ENCODE assay signal across 1 cellular context in the genomic region with DNA sequence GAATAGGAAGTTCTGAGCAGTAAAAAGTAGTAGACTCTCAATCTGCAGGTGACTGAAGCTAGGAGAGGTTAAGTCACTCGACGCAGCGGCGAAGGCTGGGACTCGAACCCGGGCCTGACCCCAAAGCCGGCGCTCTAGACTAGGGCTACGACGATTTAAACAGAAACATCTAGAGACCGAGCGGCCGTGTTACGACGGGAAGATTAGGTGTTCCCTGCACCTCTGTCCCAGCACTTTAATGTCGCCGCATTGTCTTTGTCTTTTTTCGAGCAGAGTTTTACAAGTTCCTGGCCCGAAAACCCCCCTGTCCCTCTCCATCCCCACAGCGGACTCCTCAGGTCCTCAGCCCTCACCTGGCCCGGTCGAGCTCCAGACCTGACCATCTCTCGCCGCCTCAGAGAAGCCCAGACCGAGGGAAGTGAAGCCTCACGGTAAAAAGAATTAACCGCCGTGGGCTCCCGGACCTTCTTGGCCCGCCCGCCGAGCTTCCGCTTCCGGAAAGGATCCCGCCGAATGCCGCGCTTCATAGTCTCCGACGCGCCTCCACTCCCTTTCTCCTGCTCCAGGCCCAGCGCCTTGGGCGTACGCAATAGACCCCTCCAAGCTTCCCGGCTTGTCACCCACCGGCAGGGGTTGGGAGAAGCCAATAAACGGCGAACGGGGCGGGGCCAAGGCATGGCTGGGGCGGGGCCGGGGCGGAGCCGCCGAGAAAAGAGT.
A peak's percentile ranks its signal among the peaks of the same experiment; 100 is the strongest.
TF ChIP-seq lines count a peak whose summit lies in the region.

CCDC14 (minus strand) TSS at position 439 of the 717 bp plus-strand sequence; CDS start at position 383, 56 bp downstream.

TF ChIP-seq in HepG2, 621 proteins besides CTCF, POLR2A, EP300 and RAD21 (continued from another document and continues in another):
- no peak for TF ChIP-seq ZNF704 (CRISPR knock-in tag; IDR thresholded peaks at IDR 0.05; ENCODE audit: borderline replicate concordance)
- TF ChIP-seq ZNF317 (CRISPR knock-in tag; IDR thresholded peaks at IDR 0.05): no peak; the same call in 1 of the 2 replicates
- no peak for TF ChIP-seq KLF16 (CRISPR knock-in tag; IDR thresholded peaks at IDR 0.05)
- TF ChIP-seq PRMT3 (CRISPR knock-in tag; IDR thresholded peaks at IDR 0.05; ENCODE audit: borderline replicate concordance, low read depth): no peak
- TF ChIP-seq, protein P1, sequence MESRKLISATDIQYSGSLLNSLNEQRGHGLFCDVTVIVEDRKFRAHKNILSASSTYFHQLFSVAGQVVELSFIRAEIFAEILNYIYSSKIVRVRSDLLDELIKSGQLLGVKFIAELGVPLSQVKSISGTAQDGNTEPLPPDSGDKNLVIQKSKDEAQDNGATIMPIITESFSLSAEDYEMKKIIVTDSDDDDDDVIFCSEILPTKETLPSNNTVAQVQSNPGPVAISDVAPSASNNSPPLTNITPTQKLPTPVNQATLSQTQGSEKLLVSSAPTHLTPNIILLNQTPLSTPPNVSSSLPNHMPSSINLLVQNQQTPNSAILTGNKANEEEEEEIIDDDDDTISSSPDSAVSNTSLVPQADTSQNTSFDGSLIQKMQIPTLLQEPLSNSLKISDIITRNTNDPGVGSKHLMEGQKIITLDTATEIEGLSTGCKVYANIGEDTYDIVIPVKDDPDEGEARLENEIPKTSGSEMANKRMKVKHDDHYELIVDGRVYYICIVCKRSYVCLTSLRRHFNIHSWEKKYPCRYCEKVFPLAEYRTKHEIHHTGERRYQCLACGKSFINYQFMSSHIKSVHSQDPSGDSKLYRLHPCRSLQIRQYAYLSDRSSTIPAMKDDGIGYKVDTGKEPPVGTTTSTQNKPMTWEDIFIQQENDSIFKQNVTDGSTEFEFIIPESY (CRISPR knock-in tag; IDR thresholded peaks at IDR 0.05): no peak
- no peak for TF ChIP-seq ATRX (CRISPR knock-in tag; IDR thresholded peaks at IDR 0.05; ENCODE audit: borderline replicate concordance)
- TF ChIP-seq NFKBIZ (CRISPR knock-in tag; IDR thresholded peaks at IDR 0.05): no peak
- no peak for TF ChIP-seq SIX4 (CRISPR knock-in tag; IDR thresholded peaks at IDR 0.05)
- no peak; the same call in 1 of the 2 replicates for TF ChIP-seq ZNF337 (CRISPR knock-in tag; IDR thresholded peaks at IDR 0.05; ENCODE audit: borderline replicate concordance, low read depth)
- no peak for TF ChIP-seq SP5 (CRISPR knock-in tag; IDR thresholded peaks at IDR 0.05; ENCODE audit: borderline replicate concordance, low read depth)
- TF ChIP-seq ZNF577 (CRISPR knock-in tag; IDR thresholded peaks at IDR 0.05; ENCODE audit: borderline replicate concordance, low read depth): no peak
- TF ChIP-seq SMAD9 (CRISPR knock-in tag; IDR thresholded peaks at IDR 0.05): no peak
- TF ChIP-seq ZNF224 (CRISPR knock-in tag; IDR thresholded peaks at IDR 0.05): no peak
- TF ChIP-seq ZNF572 (CRISPR knock-in tag; IDR thresholded peaks at IDR 0.05): no peak
- TF ChIP-seq ZNF777 (CRISPR knock-in tag; IDR thresholded peaks at IDR 0.05): peak; percentile 36; the same call in 1 of the 2 replicates
- no peak for TF ChIP-seq ZNF670 (CRISPR knock-in tag; IDR thresholded peaks at IDR 0.05; ENCODE audit: borderline replicate concordance)
- no peak for TF ChIP-seq ZNF770 (CRISPR knock-in tag; IDR thresholded peaks at IDR 0.05)
- TF ChIP-seq SAFB2 (CRISPR knock-in tag; IDR thresholded peaks at IDR 0.05; ENCODE audit: borderline replicate concordance, low read depth): no peak
- 0 out of 2 replicates have a peak, but pooled peaks have one; percentile 18 for TF ChIP-seq RFX5 (IDR thresholded peaks at IDR 0.05; ENCODE audit: low read depth, low read length)
- TF ChIP-seq REXO4 (CRISPR knock-in tag; IDR thresholded peaks at IDR 0.05; ENCODE audit: borderline replicate concordance): no peak
- TF ChIP-seq, protein P2, sequence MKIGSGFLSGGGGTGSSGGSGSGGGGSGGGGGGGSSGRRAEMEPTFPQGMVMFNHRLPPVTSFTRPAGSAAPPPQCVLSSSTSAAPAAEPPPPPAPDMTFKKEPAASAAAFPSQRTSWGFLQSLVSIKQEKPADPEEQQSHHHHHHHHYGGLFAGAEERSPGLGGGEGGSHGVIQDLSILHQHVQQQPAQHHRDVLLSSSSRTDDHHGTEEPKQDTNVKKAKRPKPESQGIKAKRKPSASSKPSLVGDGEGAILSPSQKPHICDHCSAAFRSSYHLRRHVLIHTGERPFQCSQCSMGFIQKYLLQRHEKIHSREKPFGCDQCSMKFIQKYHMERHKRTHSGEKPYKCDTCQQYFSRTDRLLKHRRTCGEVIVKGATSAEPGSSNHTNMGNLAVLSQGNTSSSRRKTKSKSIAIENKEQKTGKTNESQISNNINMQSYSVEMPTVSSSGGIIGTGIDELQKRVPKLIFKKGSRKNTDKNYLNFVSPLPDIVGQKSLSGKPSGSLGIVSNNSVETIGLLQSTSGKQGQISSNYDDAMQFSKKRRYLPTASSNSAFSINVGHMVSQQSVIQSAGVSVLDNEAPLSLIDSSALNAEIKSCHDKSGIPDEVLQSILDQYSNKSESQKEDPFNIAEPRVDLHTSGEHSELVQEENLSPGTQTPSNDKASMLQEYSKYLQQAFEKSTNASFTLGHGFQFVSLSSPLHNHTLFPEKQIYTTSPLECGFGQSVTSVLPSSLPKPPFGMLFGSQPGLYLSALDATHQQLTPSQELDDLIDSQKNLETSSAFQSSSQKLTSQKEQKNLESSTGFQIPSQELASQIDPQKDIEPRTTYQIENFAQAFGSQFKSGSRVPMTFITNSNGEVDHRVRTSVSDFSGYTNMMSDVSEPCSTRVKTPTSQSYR (CRISPR knock-in tag; IDR thresholded peaks at IDR 0.05; ENCODE audit: borderline replicate concordance): no peak
- no peak for TF ChIP-seq NR3C1 (CRISPR knock-in tag; IDR thresholded peaks at IDR 0.05)
- no peak for TF ChIP-seq ZNF451 (CRISPR knock-in tag; IDR thresholded peaks at IDR 0.05)
- peak; percentile 49; the same call in 1 of the 2 replicates for TF ChIP-seq NFKB2 (CRISPR knock-in tag; IDR thresholded peaks at IDR 0.05; ENCODE audit: borderline replicate concordance)
- TF ChIP-seq ZNF367 (CRISPR knock-in tag; IDR thresholded peaks at IDR 0.05; ENCODE audit: borderline replicate concordance): no peak
- no peak for TF ChIP-seq RORA (CRISPR knock-in tag; IDR thresholded peaks at IDR 0.05)
- TF ChIP-seq, protein P3, sequence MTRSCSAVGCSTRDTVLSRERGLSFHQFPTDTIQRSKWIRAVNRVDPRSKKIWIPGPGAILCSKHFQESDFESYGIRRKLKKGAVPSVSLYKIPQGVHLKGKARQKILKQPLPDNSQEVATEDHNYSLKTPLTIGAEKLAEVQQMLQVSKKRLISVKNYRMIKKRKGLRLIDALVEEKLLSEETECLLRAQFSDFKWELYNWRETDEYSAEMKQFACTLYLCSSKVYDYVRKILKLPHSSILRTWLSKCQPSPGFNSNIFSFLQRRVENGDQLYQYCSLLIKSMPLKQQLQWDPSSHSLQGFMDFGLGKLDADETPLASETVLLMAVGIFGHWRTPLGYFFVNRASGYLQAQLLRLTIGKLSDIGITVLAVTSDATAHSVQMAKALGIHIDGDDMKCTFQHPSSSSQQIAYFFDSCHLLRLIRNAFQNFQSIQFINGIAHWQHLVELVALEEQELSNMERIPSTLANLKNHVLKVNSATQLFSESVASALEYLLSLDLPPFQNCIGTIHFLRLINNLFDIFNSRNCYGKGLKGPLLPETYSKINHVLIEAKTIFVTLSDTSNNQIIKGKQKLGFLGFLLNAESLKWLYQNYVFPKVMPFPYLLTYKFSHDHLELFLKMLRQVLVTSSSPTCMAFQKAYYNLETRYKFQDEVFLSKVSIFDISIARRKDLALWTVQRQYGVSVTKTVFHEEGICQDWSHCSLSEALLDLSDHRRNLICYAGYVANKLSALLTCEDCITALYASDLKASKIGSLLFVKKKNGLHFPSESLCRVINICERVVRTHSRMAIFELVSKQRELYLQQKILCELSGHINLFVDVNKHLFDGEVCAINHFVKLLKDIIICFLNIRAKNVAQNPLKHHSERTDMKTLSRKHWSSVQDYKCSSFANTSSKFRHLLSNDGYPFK (CRISPR knock-in tag; IDR thresholded peaks at IDR 0.05; ENCODE audit: borderline replicate concordance): peak; percentile 73; the same call in 1 of the 2 replicates
- no peak for TF ChIP-seq ZNF207 (IDR thresholded peaks at IDR 0.05; ENCODE audit: borderline replicate concordance)
- TF ChIP-seq DNMT1 (CRISPR knock-in tag; IDR thresholded peaks at IDR 0.05): no peak
- peak; percentile 49; the same call in 1 of the 2 replicates for TF ChIP-seq ZNF768 (CRISPR knock-in tag; IDR thresholded peaks at IDR 0.05)
- 0 out of 2 replicates have a peak, but pooled peaks have one; percentile 44 for TF ChIP-seq ZNF614 (CRISPR knock-in tag; IDR thresholded peaks at IDR 0.05; ENCODE audit: borderline replicate concordance)
- TF ChIP-seq, protein P4, sequence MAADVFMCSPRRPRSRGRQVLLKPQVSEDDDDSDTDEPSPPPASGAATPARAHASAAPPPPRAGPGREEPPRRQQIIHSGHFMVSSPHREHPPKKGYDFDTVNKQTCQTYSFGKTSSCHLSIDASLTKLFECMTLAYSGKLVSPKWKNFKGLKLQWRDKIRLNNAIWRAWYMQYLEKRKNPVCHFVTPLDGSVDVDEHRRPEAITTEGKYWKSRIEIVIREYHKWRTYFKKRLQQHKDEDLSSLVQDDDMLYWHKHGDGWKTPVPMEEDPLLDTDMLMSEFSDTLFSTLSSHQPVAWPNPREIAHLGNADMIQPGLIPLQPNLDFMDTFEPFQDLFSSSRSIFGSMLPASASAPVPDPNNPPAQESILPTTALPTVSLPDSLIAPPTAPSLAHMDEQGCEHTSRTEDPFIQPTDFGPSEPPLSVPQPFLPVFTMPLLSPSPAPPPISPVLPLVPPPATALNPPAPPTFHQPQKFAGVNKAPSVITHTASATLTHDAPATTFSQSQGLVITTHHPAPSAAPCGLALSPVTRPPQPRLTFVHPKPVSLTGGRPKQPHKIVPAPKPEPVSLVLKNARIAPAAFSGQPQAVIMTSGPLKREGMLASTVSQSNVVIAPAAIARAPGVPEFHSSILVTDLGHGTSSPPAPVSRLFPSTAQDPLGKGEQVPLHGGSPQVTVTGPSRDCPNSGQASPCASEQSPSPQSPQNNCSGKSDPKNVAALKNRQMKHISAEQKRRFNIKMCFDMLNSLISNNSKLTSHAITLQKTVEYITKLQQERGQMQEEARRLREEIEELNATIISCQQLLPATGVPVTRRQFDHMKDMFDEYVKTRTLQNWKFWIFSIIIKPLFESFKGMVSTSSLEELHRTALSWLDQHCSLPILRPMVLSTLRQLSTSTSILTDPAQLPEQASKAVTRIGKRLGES (CRISPR knock-in tag; IDR thresholded peaks at IDR 0.05; ENCODE audit: borderline replicate concordance): no peak
- no peak for TF ChIP-seq ZNF784 (CRISPR knock-in tag; IDR thresholded peaks at IDR 0.05; ENCODE audit: borderline replicate concordance)
- no peak for TF ChIP-seq ZNF83 (CRISPR knock-in tag; IDR thresholded peaks at IDR 0.05; ENCODE audit: borderline replicate concordance)
- peak; percentile 46; the same call in 1 of the 2 replicates for TF ChIP-seq ZBTB20 (CRISPR knock-in tag; IDR thresholded peaks at IDR 0.05; ENCODE audit: borderline replicate concordance, low read depth)
- TF ChIP-seq NFE2L2 (IDR thresholded peaks at IDR 0.05; ENCODE audit: low read length): no peak
- TF ChIP-seq ZNF383 (CRISPR knock-in tag; IDR thresholded peaks at IDR 0.05; ENCODE audit: borderline replicate concordance): no peak
- peak; percentile 62; the same call in 1 of the 2 replicates for TF ChIP-seq SMYD3 (CRISPR knock-in tag; IDR thresholded peaks at IDR 0.05)
- TF ChIP-seq SYNCRIP (IDR thresholded peaks at IDR 0.05; ENCODE audit: insufficient read depth, low read depth, low read length): no peak
- no peak for TF ChIP-seq DNMT3B (CRISPR knock-in tag; conservative IDR thresholded peaks at IDR 0.05)
- 0 out of 2 replicates have a peak, but pooled peaks have one; percentile 28 for TF ChIP-seq ZNF564 (CRISPR knock-in tag; IDR thresholded peaks at IDR 0.05)
- TF ChIP-seq, protein P5, sequence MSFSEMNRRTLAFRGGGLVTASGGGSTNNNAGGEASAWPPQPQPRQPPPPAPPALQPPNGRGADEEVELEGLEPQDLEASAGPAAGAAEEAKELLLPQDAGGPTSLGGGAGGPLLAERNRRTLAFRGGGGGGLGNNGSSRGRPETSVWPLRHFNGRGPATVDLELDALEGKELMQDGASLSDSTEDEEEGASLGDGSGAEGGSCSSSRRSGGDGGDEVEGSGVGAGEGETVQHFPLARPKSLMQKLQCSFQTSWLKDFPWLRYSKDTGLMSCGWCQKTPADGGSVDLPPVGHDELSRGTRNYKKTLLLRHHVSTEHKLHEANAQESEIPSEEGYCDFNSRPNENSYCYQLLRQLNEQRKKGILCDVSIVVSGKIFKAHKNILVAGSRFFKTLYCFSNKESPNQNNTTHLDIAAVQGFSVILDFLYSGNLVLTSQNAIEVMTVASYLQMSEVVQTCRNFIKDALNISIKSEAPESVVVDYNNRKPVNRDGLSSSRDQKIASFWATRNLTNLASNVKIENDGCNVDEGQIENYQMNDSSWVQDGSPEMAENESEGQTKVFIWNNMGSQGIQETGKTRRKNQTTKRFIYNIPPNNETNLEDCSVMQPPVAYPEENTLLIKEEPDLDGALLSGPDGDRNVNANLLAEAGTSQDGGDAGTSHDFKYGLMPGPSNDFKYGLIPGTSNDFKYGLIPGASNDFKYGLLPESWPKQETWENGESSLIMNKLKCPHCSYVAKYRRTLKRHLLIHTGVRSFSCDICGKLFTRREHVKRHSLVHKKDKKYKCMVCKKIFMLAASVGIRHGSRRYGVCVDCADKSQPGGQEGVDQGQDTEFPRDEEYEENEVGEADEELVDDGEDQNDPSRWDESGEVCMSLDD (CRISPR knock-in tag; IDR thresholded peaks at IDR 0.05; ENCODE audit: borderline replicate concordance): no peak; the same call in 1 of the 2 replicates
- TF ChIP-seq MED1 (CRISPR knock-in tag; IDR thresholded peaks at IDR 0.05): no peak
